ENCODE assay signal across 18 cellular contexts in genomic region chr5:73434461-73434860, GRCh38. TPM values are rescaled to one million over a fixed set of nuclear protein-coding genes. Genes with fewer than 3 reads are reported as not detected.
"Had no signal": no experiment of that assay in that cellular context is flagged by ENCODE, and none has a peak within 500 bp of the region (broad histone marks: within the 10 kb centered on the region; RNA-seq: fewer than 3 reads in every experiment).

No MANE protein-coding gene starts in this region.

- H3K9me3 ChIP-seq: adrenal gland, thoracic aorta, uterus had no signal

- ATAC-seq: activated T-helper 17 cell treated with anti-CD3 and anti-CD28 coated beads, Interleukin-2, amount 50 U/mL, for 72 hours; esophagus mucosa; natural killer cell had no signal

- DNase-seq: activated CD4-positive, alpha-beta T cell treated with anti-CD3 and anti-CD28 coated beads, Interleukin-2, amount 10 ng/mL, durations not matched to agents 7 days and 5 days; activated CD4-positive, CD25-positive, alpha-beta regulatory T cell; activated naive CD4-positive, alpha-beta T cell treated with anti-CD3 and anti-CD28 coated beads for 36 hours; activated T-cell treated with anti-CD3 and anti-CD28 coated beads for 4 hours; adrenal gland; dermis blood vessel endothelial cell; mammary epithelial cell; natural killer cell; stimulated activated CD4-positive, alpha-beta T cell treated with anti-CD3 and anti-CD28 coated beads, Interleukin-15, amount 100 ng/mL, for 24 hours; stimulated activated CD4-positive, alpha-beta T cell treated with anti-CD3 and anti-CD28 coated beads, Interleukin-4, amount 100 ng/mL, for 4 hours; stomach; T-helper 2 cell; uterus had no signal

- H3K4me3 Mint-ChIP-seq: activated CD4-positive, alpha-beta T cell treated with anti-CD3 and anti-CD28 coated beads, Interleukin-2, amount 10 ng/mL, durations not matched to agents 7 days and 5 days; activated naive CD4-positive, alpha-beta T cell treated with anti-CD3 and anti-CD28 coated beads for 36 hours; activated T-helper 17 cell treated with anti-CD3 and anti-CD28 coated beads, Interleukin-2, amount 50 U/mL, for 72 hours; brain; central memory CD8-positive, alpha-beta T cell; natural killer cell had no signal

- H3K36me3 ChIP-seq: adrenal gland, stomach, thoracic aorta, uterus had no signal

- H3K9me3 Mint-ChIP-seq: activated CD4-positive, alpha-beta T cell treated with anti-CD3 and anti-CD28 coated beads, Interleukin-2, amount 10 ng/mL, durations not matched to agents 7 days and 5 days; activated naive CD4-positive, alpha-beta T cell treated with anti-CD3 and anti-CD28 coated beads for 36 hours; activated T-helper 17 cell treated with anti-CD3 and anti-CD28 coated beads, Interleukin-2, amount 50 U/mL, for 72 hours; central memory CD8-positive, alpha-beta T cell; natural killer cell had no signal

- H3K27ac ChIP-seq: adrenal gland, stomach, thoracic aorta, uterus had no signal

- H3K36me3 Mint-ChIP-seq: brain had no signal

- H3K27ac Mint-ChIP-seq: activated CD4-positive, alpha-beta T cell treated with anti-CD3 and anti-CD28 coated beads, Interleukin-2, amount 10 ng/mL, durations not matched to agents 7 days and 5 days; activated naive CD4-positive, alpha-beta T cell treated with anti-CD3 and anti-CD28 coated beads for 36 hours; activated T-helper 17 cell treated with anti-CD3 and anti-CD28 coated beads, Interleukin-2, amount 50 U/mL, for 72 hours; brain; natural killer cell had no signal

- H3K4me3 ChIP-seq: adrenal gland, stomach, thoracic aorta, uterus had no signal

- H3K4me1 Mint-ChIP-seq: activated T-helper 17 cell treated with anti-CD3 and anti-CD28 coated beads, Interleukin-2, amount 50 U/mL, for 72 hours had no signal

RNA-seq across cellular contexts. Expression of gene FOXD1, which starts 14.1 kb away (rescaled TPM):
- total RNA-seq: activated CD4-positive, alpha-beta T cell treated with anti-CD3 and anti-CD28 coated beads, Interleukin-2, amount 10 ng/mL, durations not matched to agents 7 days and 5 days had no signal
